20 cellular contexts compared by ENCODE assay signal in the genomic region with DNA sequence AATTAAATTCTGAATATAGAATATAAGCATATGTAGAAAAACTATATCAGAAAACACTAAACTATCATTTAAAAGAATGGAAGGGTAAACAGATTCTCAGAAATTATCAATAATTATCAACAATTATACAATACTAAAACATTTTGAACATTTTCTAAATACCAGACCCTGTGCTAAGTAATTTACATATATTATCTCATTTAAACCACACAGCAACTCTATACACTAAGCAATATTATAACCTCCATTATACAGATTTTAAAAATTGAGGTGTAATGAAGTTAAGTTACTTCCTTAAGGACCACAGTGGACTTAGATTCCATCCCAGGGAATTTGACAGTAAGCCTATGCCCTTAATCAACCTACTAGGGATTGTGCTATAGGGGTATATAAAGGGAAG. TPM values are rescaled to one million over a fixed set of nuclear protein-coding genes. Genes with fewer than 3 reads are reported as not detected.
DNase-seq lines count a peak whose midpoint lies in the region; ATAC-seq and TF ChIP-seq lines count a peak whose summit lies in the region.
"Had no signal": no experiment of that assay in that cellular context is flagged by ENCODE, and none has a peak within 500 bp of the region (broad histone marks: within the 10 kb centered on the region; RNA-seq: fewer than 3 reads in every experiment).

No MANE protein-coding gene starts in this region.

- no peak overlapping the region for H3K4me3 ChIP-seq in HEK293 (ENCODE audit: low read depth, low read length)
- no peak overlapping the region for H3K4me3 ChIP-seq in SK-N-MC
- H3K4me3 ChIP-seq: BLaER1 treated with 17β-estradiol and CSF1 and Interleukin-3, amounts not matched to agents 10 nM and 100 nM; GM12878 had no signal

- no peak overlapping the region for H3K27ac ChIP-seq in HEK293 (ENCODE audit: extremely low read depth, low read depth, low read length)
- H3K27ac ChIP-seq in SK-N-MC, result peak overlapping the region; percentile 20; the same call in 1 of the 2 replicates
- H3K27ac ChIP-seq: BLaER1 treated with 17β-estradiol and CSF1 and Interleukin-3, amounts not matched to agents 10 nM and 100 nM; C4-2B had no signal

- no peaks in the 10 kb centered on the region for H3K36me3 Mint-ChIP-seq in central memory CD8-positive, alpha-beta T cell (ENCODE audit: insufficient read depth)
- peaks cover 9% of the 10 kb centered on the region for H3K36me3 Mint-ChIP-seq in memory B cell

- peaks cover 13% of the 10 kb centered on the region; the same call in 1 of the 2 replicates for H3K4me1 ChIP-seq in HEK293 (ENCODE audit: control insufficient read depth, insufficient read depth, low read length)

- DNase-seq in SK-N-MC (ENCODE audit: low read depth, low spot score) (no peak), memory B cell (ENCODE audit: low spot score in 2 of 2) (no peak), mucosa of gallbladder (ENCODE audit: low spot score) (no peak), left lobe of liver (ENCODE audit: low spot score) (no peak)
- no peak for DNase-seq in central memory CD8-positive, alpha-beta T cell (ENCODE audit: low spot score in 2 of 2)
- DNase-seq: 8988T, ACHN, Caco-2, Calu3, DMS53, DMS79, GDM1 had no signal

- CTCF ChIA-PET in HEK293 (lab: Yijun Ruan, JAX), result no interaction called here

- no peak overlapping the region for H3K9ac ChIP-seq in SK-N-MC (ENCODE audit: insufficient read length)

- peak overlapping the region; percentile 12 for H3K27ac Mint-ChIP-seq in central memory CD8-positive, alpha-beta T cell (ENCODE audit: low read depth)
- peak overlapping the region; percentile 85 for H3K27ac Mint-ChIP-seq in memory B cell

- no peaks in the 10 kb centered on the region for H3K27me3 Mint-ChIP-seq in central memory CD8-positive, alpha-beta T cell
- no peaks in the 10 kb centered on the region for H3K27me3 Mint-ChIP-seq in memory B cell
- H3K27me3 Mint-ChIP-seq: CD4-positive, alpha-beta T cell had no signal

- no peaks in the 10 kb centered on the region for H3K9me3 Mint-ChIP-seq in central memory CD8-positive, alpha-beta T cell
- H3K9me3 Mint-ChIP-seq in memory B cell, result no peaks in the 10 kb centered on the region
- H3K9me3 Mint-ChIP-seq: CD4-positive, alpha-beta T cell; CD8-positive, alpha-beta T cell had no signal

- no peak for TF ChIP-seq CTCF in HEK293 (tag by site-specific recombination; IDR thresholded peaks at IDR 0.05)

- H3K4me1 Mint-ChIP-seq in central memory CD8-positive, alpha-beta T cell, result peaks cover 45% of the 10 kb centered on the region
- peaks cover 8% of the 10 kb centered on the region for H3K4me1 Mint-ChIP-seq in memory B cell

- no peaks in the 10 kb centered on the region for H3K9me3 ChIP-seq in HEK293 (ENCODE audit: control insufficient read depth, insufficient read depth, low read depth, low read length)
- H3K9me3 ChIP-seq in SK-N-MC (ENCODE audit: low read depth, low read length), result no peaks in the 10 kb centered on the region
- H3K9me3 ChIP-seq: BLaER1 treated with 17β-estradiol and CSF1 and Interleukin-3, amounts not matched to agents 10 nM and 100 nM; Caco-2 had no signal

- H3K36me3 ChIP-seq in HEK293 (ENCODE audit: control insufficient read depth in 2 of 2, insufficient read depth in 1 of 2, low read length in 2 of 2) (no peaks in the 10 kb centered on the region), SK-N-MC (ENCODE audit: insufficient read depth, low read length) (peaks cover 3% of the 10 kb centered on the region; the same call in 1 of the 2 replicates)

- POLR2A ChIA-PET in HEK293 (lab: Yijun Ruan, JAX), result no interaction called here

- no peak overlapping the region for H3K4me3 Mint-ChIP-seq in central memory CD8-positive, alpha-beta T cell
- H3K4me3 Mint-ChIP-seq in memory B cell, result no peak overlapping the region

- ATAC-seq in central memory CD8-positive, alpha-beta T cell (replicated peaks; ENCODE audit: extremely low read depth, poor library complexity, severe bottlenecking), result no peak
- ATAC-seq in memory B cell (ENCODE audit: low read depth) (no peak), left lobe of liver (no peak), GM19351 (IDR thresholded peaks at IDR 0.05; ENCODE audit: unreplicated experiment) (no peak), GM21825 (IDR thresholded peaks at IDR 0.05; ENCODE audit: unreplicated experiment) (no peak)

TF ChIP-seq in HEK293, 187 proteins besides CTCF, POLR2A, EP300 and RAD21:
- TF ChIP-seq, protein P1, sequence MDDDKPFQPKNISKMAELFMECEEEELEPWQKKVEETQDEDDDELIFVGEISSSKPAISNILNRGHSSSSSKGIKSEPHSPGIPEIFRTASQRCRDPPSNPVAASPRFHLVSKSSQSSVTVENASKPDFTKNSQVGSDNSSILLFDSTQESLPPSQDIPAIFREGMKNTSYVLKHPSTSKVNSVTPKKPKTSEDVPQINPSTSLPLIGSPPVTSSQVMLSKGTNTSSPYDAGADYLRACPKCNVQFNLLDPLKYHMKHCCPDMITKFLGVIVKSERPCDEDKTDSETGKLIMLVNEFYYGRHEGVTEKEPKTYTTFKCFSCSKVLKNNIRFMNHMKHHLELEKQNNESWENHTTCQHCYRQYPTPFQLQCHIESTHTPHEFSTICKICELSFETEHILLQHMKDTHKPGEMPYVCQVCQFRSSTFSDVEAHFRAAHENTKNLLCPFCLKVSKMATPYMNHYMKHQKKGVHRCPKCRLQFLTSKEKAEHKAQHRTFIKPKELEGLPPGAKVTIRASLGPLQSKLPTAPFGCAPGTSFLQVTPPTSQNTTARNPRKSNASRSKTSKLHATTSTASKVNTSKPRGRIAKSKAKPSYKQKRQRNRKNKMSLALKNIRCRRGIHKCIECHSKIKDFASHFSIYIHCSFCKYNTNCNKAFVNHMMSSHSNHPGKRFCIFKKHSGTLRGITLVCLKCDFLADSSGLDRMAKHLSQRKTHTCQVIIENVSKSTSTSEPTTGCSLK (tag by site-specific recombination; IDR thresholded peaks at IDR 0.05), result no peak
- peak; percentile 97 for TF ChIP-seq ZNF664 (tag by site-specific recombination; IDR thresholded peaks at IDR 0.05)
TF ChIP-seq in HEK293: peak in this region for 1.

RNA-seq across cellular contexts. Expression of a gene that starts 33.3 kb away (rescaled TPM):
- total RNA-seq in mucosa of gallbladder (30.8 TPM), left lobe of liver (4.3 TPM)
